Comparison of ENCODE assay signal across 9 cellular contexts in genomic region chr7:138138244-138138643, GRCh38.
"Had no signal": no experiment of that assay in that cellular context is flagged by ENCODE, and none has a peak within 500 bp of the region (broad histone marks: within the 10 kb centered on the region; RNA-seq: fewer than 3 reads in every experiment).

No MANE protein-coding gene starts in this region.

- ATAC-seq: naive thymus-derived CD4-positive, alpha-beta T cell; stimulated activated memory B cell treated with anti-CD40 and anti-IgM and Interleukin-4, amounts not matched to agents 10 μg/mL and 1 μg/mL and 100 μg/mL, for 72 hours had no signal

- DNase-seq: activated B cell treated with CpG ODN at 0.5 μM for 24 hours; activated CD4-positive, alpha-beta T cell treated with anti-CD3 and anti-CD28 coated beads, Interleukin-2, amount 10 ng/mL, durations not matched to agents 7 days and 5 days; activated naive CD4-positive, alpha-beta T cell treated with anti-CD3 and anti-CD28 coated beads, Interleukin-2, amount 10 ng/mL, durations not matched to agents 7 days and 5 days; esophagus squamous epithelium; foreskin fibroblast; glutamatergic neuron; naive thymus-derived CD4-positive, alpha-beta T cell; posterior cingulate gyrus had no signal
